ENCODE assay signal across 1 cellular context in the genomic region with DNA sequence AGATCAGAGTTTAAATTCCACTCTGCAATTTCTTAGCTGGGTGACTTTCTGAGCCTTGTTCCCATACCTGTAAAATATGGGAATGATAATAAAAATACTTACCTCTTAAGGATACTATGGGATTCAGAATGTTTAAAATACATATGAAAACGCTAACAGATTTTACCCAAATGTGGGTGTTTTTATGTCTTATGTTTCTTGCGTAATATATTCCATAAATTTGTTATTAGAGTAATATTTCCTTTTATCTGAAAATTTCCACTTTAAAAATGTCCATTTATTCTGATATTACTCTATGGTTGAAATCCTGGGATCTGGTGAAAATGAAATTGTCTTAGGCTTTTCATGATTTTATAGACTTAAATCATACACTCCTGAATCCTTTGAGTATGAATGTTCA.
A peak's percentile ranks its signal among the peaks of the same experiment; 100 is the strongest.
TF ChIP-seq lines count a peak whose summit lies in the region.

No MANE protein-coding gene starts in this region.

TF ChIP-seq in K562, 482 proteins besides CTCF, POLR2A, EP300 and RAD21:
- no peak for TF ChIP-seq CEBPG (CRISPR knock-in tag; IDR thresholded peaks at IDR 0.05)
- TF ChIP-seq CEBPG (tag; conservative IDR thresholded peaks at IDR 0.05 in 1 of 2, IDR thresholded peaks at IDR 0.05 in 1 of 2) = peak; percentile 27 to 91; a peak in 2 of 4 replicates
- TF ChIP-seq CEBPB (tag; IDR thresholded peaks at IDR 0.05) = peak; percentile 82
- no peak for TF ChIP-seq TRIM24 (IDR thresholded peaks at IDR 0.05)
